In genomic region chr2:85986121-85986520, GRCh38 we compare ENCODE assay signal across 22 cellular contexts.
"Had no signal": no experiment of that assay in that cellular context is flagged by ENCODE, and none has a peak within 500 bp of the region (broad histone marks: within the 10 kb centered on the region; RNA-seq: fewer than 3 reads in every experiment).

No MANE protein-coding gene starts in this region.

- H3K9me3 Mint-ChIP-seq: immature natural killer cell; naive thymus-derived CD4-positive, alpha-beta T cell; natural killer cell treated with Interleukin-12 subunit alpha and Interleukin-12 subunit beta and Interleukin-15 and Interleukin-18, amount 100 ng/mL, for 72 hours; stimulated activated naive B cell treated with anti-CD40 and anti-IgM and Interleukin-4, amounts not matched to agents 10 μg/mL and 1 μg/mL and 100 μg/mL, for 72 hours had no signal

- H3K4me3 ChIP-seq: left ventricle myocardium inferior, lung, mucosa of descending colon, skin epidermis, stomach, testis, thyroid gland, transverse colon, upper lobe of left lung, vagina had no signal

- H3K27me3 ChIP-seq: stomach, testis, thyroid gland, transverse colon, upper lobe of left lung, vagina had no signal

- H2AFZ ChIP-seq: parathyroid adenoma had no signal

- H3K27ac ChIP-seq: left ventricle myocardium inferior, parathyroid adenoma, stomach, testis, thyroid gland, transverse colon, upper lobe of left lung, vagina had no signal

- H3K36me3 Mint-ChIP-seq: natural killer cell treated with Interleukin-12 subunit alpha and Interleukin-12 subunit beta and Interleukin-15 and Interleukin-18, amount 100 ng/mL, for 72 hours; stimulated activated naive B cell treated with anti-CD40 and anti-IgM and Interleukin-4, amounts not matched to agents 10 μg/mL and 1 μg/mL and 100 μg/mL, for 72 hours had no signal

- H3K27ac Mint-ChIP-seq: naive thymus-derived CD4-positive, alpha-beta T cell; natural killer cell treated with Interleukin-12 subunit alpha and Interleukin-12 subunit beta and Interleukin-15 and Interleukin-18, amount 100 ng/mL, for 72 hours; stimulated activated naive B cell treated with anti-CD40 and anti-IgM and Interleukin-4, amounts not matched to agents 10 μg/mL and 1 μg/mL and 100 μg/mL, for 72 hours had no signal

- H3K27me3 Mint-ChIP-seq: natural killer cell treated with Interleukin-12 subunit alpha and Interleukin-12 subunit beta and Interleukin-15 and Interleukin-18, amount 100 ng/mL, for 72 hours; stimulated activated naive B cell treated with anti-CD40 and anti-IgM and Interleukin-4, amounts not matched to agents 10 μg/mL and 1 μg/mL and 100 μg/mL, for 72 hours had no signal

- H3K9ac ChIP-seq: parathyroid adenoma had no signal

- H3K9me3 ChIP-seq: left ventricle myocardium inferior, mucosa of descending colon, stomach, testis, thyroid gland, transverse colon, upper lobe of left lung, vagina had no signal

- H3K4me1 Mint-ChIP-seq: immature natural killer cell had no signal

- DNase-seq: hypothalamus; immature natural killer cell; left ventricle myocardium inferior; midbrain; mucosa of descending colon; naive thymus-derived CD4-positive, alpha-beta T cell; nucleus accumbens; stimulated activated CD4-positive, alpha-beta T cell treated with anti-CD3 and anti-CD28 coated beads, Interleukin-12 subunit alpha, Interleukin-12 subunit beta, amount 100 ng/mL, for 4 hours; stimulated activated CD4-positive, alpha-beta T cell treated with anti-CD3 and anti-CD28 coated beads, Interleukin-15, amount 100 ng/mL, for 24 hours; stimulated activated CD4-positive, alpha-beta T cell treated with anti-CD3 and anti-CD28 coated beads, Interleukin-4, amount 100 ng/mL, for 1 hour; stimulated activated naive B cell treated with anti-CD40 and anti-IgM and Interleukin-4, amounts not matched to agents 10 μg/mL and 1 μg/mL and 100 μg/mL, for 72 hours; stimulated activated naive CD8-positive, alpha-beta T cell treated with anti-CD3 and anti-CD28 coated beads, Interleukin-15, Interleukin-2, amounts not matched to agents 100 U/mL and 50 U/mL, for 24 hours; stomach; testis; thyroid gland; transverse colon; upper lobe of left lung had no signal

- H3K4me1 ChIP-seq: left ventricle myocardium inferior, parathyroid adenoma had no signal

- H3K36me3 ChIP-seq: left ventricle myocardium inferior, stomach, thyroid gland, transverse colon, upper lobe of left lung, vagina had no signal

- H3K4me3 Mint-ChIP-seq: immature natural killer cell; naive thymus-derived CD4-positive, alpha-beta T cell; natural killer cell treated with Interleukin-12 subunit alpha and Interleukin-12 subunit beta and Interleukin-15 and Interleukin-18, amount 100 ng/mL, for 72 hours; stimulated activated naive B cell treated with anti-CD40 and anti-IgM and Interleukin-4, amounts not matched to agents 10 μg/mL and 1 μg/mL and 100 μg/mL, for 72 hours had no signal
